8 cellular contexts compared by ENCODE assay signal in genomic region chr2:111135910-111136297, GRCh38. TPM values are rescaled to one million over a fixed set of nuclear protein-coding genes. Genes with fewer than 3 reads are reported as not detected.
DNase-seq lines count a peak whose midpoint lies in the region; ATAC-seq, FAIRE-seq and TF ChIP-seq lines count a peak whose summit lies in the region.

No MANE protein-coding gene starts in this region.

- H3K23ac ChIP-seq in IMR-90 (ENCODE audit: low read depth, low read length): no peak overlapping the region
- no peak overlapping the region for H3K23ac ChIP-seq in mesenchymal stem cell (ENCODE audit: low read length in 2 of 2)

- H3K9ac ChIP-seq in IMR-90 (ENCODE audit: low read depth, low read length): no peak overlapping the region
- peak overlapping the region; percentile 23 for H3K9ac ChIP-seq in mesenchymal stem cell (ENCODE audit: low read length)

- no peak overlapping the region for H3K56ac ChIP-seq in IMR-90 (ENCODE audit: extremely low read depth, insufficient read depth, low read length)

- no peak overlapping the region for H3K18ac ChIP-seq in IMR-90 (ENCODE audit: low read depth, low read length)
- no peak overlapping the region for H3K18ac ChIP-seq in mesenchymal stem cell (ENCODE audit: low read depth in 1 of 2, low read length in 2 of 2)

- H2BK12ac ChIP-seq in mesenchymal stem cell (ENCODE audit: low read length in 2 of 2): no peak overlapping the region

- FAIRE-seq in bronchial epithelial cell (lab: Jason Lieb, UNC): no peak

- H3K4me2 ChIP-seq in IMR-90 (ENCODE audit: low read depth, low read length) (no peak overlapping the region), mesenchymal stem cell (ENCODE audit: low read length, poor library complexity, severe bottlenecking) (no peak overlapping the region)

- no peak overlapping the region for H2BK5ac ChIP-seq in IMR-90 (ENCODE audit: low read depth, low read length, poor library complexity, severe bottlenecking)
- no peak overlapping the region for H2BK5ac ChIP-seq in mesenchymal stem cell (ENCODE audit: low read depth, low read length, poor library complexity, severe bottlenecking)

- H3K79me1 ChIP-seq in IMR-90 (ENCODE audit: low read depth in 1 of 2, low read length in 2 of 2) (no peaks in the 10 kb centered on the region), mesenchymal stem cell (replicated peaks; ENCODE audit: low read length, poor library complexity, severe bottlenecking) (peaks cover 26% of the 10 kb centered on the region)

- H3K9me3 ChIP-seq in IMR-90 (ENCODE audit: control insufficient read depth, insufficient read depth, low read length) (no peaks in the 10 kb centered on the region), mesenchymal stem cell (ENCODE audit: control insufficient read depth, low read length) (no peaks in the 10 kb centered on the region)

- H3K4me1 ChIP-seq in IMR-90 (ENCODE audit: control insufficient read depth, insufficient read depth, low read length) (no peaks in the 10 kb centered on the region; the same call in 1 of the 2 replicates), mesenchymal stem cell (ENCODE audit: control insufficient read depth, insufficient read depth, low read depth, low read length) (peaks cover 8% of the 10 kb centered on the region)

- no peak overlapping the region for H4K5ac ChIP-seq in IMR-90 (ENCODE audit: low read depth, low read length)

- POLR2A ChIA-PET in IMR-90 (lab: Charles Lee; ENCODE audit: unreplicated experiment): no interaction called here

- H3K14ac ChIP-seq in IMR-90 (replicated peaks; ENCODE audit: low read depth, low read length) (no peak overlapping the region), mesenchymal stem cell (ENCODE audit: low read length in 2 of 2) (no peak overlapping the region)

- H3K27ac ChIP-seq in IMR-90 (ENCODE audit: insufficient read depth, low read length) (no peak overlapping the region), mesenchymal stem cell (ENCODE audit: low read length, poor library complexity, severe bottlenecking) (no peak overlapping the region)

- H2BK20ac ChIP-seq in IMR-90 (ENCODE audit: low read depth, low read length): no peak overlapping the region

- 20% methylated on average over 1 of the region's 9 CpGs; no CpG with 5 or more reads in 1 of the 2 experiments for WGBS in IMR-90 (ENCODE audit: extremely low coverage in 2 of 2, insufficient read length in 1 of 2), 2 experiments
- 70% methylated on average over 9 of the region's 9 CpGs for WGBS in mesenchymal stem cell

- H3K36me3 ChIP-seq in IMR-90 (ENCODE audit: control insufficient read depth, insufficient read depth, low read length) (peaks cover 15% of the 10 kb centered on the region; the same call in 1 of the 2 replicates), bronchial epithelial cell (ENCODE audit: control insufficient read depth, insufficient read depth, low read length) (no peaks in the 10 kb centered on the region), mesenchymal stem cell (ENCODE audit: control insufficient read depth in 1 of 2, insufficient read depth in 2 of 2, low read depth in 1 of 2, low read length in 2 of 2) (peaks cover 0 to 30% of the 10 kb centered on the region in 2 experiments)

- DNase-seq in D341Med (ENCODE audit: low spot score) (peak; percentile 47), IMR-90 (peak; percentile 40), bronchial epithelial cell (ENCODE audit: low read depth) (no peak), mesenchymal stem cell (peak; percentile 7), NCI-H748 treated with DMSO at 0.1 percent for 48 hours (lab: John Stamatoyannopoulos, UW) (no peak), NOMO-1 treated with dmso at 0.1 percent for 144 hours (lab: John Stamatoyannopoulos, UW; ENCODE audit: unreplicated experiment) (no peak), Ammon's horn (ENCODE audit: low spot score) (no peak)

- H2BK120ac ChIP-seq in IMR-90 (ENCODE audit: low read depth, low read length) (no peak overlapping the region), mesenchymal stem cell (ENCODE audit: low read depth, low read length) (no peak overlapping the region)

- no peak for TF ChIP-seq RAD21 in IMR-90 (IDR thresholded peaks at IDR 0.05; ENCODE audit: low read length)

- H2AK9ac ChIP-seq in IMR-90 (replicated peaks; ENCODE audit: low read depth, low read length, poor library complexity): peak overlapping the region; percentile 37

- no peaks in the 10 kb centered on the region; the same call in 1 of the 2 replicates for H3K9me1 ChIP-seq in IMR-90 (ENCODE audit: insufficient read depth, low read length)

- no peak for ATAC-seq in IMR-90 (ENCODE audit: low read depth)
- ATAC-seq in GM18867 (IDR thresholded peaks at IDR 0.05; ENCODE audit: unreplicated experiment): no peak

- in situ Hi-C loops in IMR-90 (cut with MboI; ENCODE audit: low sequenced_read_pairs): no loop called here

- H3K4me3 ChIP-seq in IMR-90 (ENCODE audit: insufficient read depth, low read depth, low read length): no peak overlapping the region
- no peak overlapping the region for H3K4me3 ChIP-seq in bronchial epithelial cell (ENCODE audit: low read depth, low read length)
- no peak overlapping the region for H3K4me3 ChIP-seq in mesenchymal stem cell (ENCODE audit: insufficient read depth in 1 of 2, low read depth in 1 of 2, low read length in 2 of 2)

- H3K4ac ChIP-seq in IMR-90 (ENCODE audit: low read depth, low read length) (no peak overlapping the region; the same call in 1 of the 2 replicates), mesenchymal stem cell (ENCODE audit: low read depth in 1 of 2, low read length in 2 of 2) (no peak overlapping the region)

- H2BK15ac ChIP-seq in IMR-90 (ENCODE audit: low read depth, low read length) (no peak overlapping the region), mesenchymal stem cell (ENCODE audit: low read depth, poor library complexity, severe bottlenecking) (no peak overlapping the region)

- dilution Hi-C loops in IMR-90 (cut with HindIII; ENCODE audit: low sequenced_read_pairs, unreplicated experiment): no loop called here

- peaks cover 6% of the 10 kb centered on the region; the same call in 1 of the 2 replicates for H4K20me1 ChIP-seq in IMR-90 (ENCODE audit: insufficient read depth, low read length)

- H4K8ac ChIP-seq in IMR-90 (ENCODE audit: low read depth in 2 of 2, low read length in 2 of 2) (no peak overlapping the region), mesenchymal stem cell (ENCODE audit: low read length) (no peak overlapping the region)

- H4K91ac ChIP-seq in IMR-90 (ENCODE audit: insufficient read depth, low read depth, low read length): no peak overlapping the region
- H4K91ac ChIP-seq in mesenchymal stem cell (ENCODE audit: low read length): no peak overlapping the region

- no TSS peak for BruUV-seq in IMR-90 (replicated peaks; lab: Mats Ljungman, UMichigan)

- H2AFZ ChIP-seq in IMR-90 (replicated peaks; ENCODE audit: low read length, poor library complexity) (no peak overlapping the region), mesenchymal stem cell (ENCODE audit: low read depth, low read length) (no peak overlapping the region)

- H2AK5ac ChIP-seq in IMR-90 (ENCODE audit: low read depth, low read length) (no peak overlapping the region), mesenchymal stem cell (ENCODE audit: low read length, severe bottlenecking) (no peak overlapping the region)

- no peaks in the 10 kb centered on the region for H3K27me3 ChIP-seq in IMR-90 (ENCODE audit: control insufficient read depth, insufficient read depth, low read length)
- H3K27me3 ChIP-seq in bronchial epithelial cell (ENCODE audit: control insufficient read depth, insufficient read depth, low read length): no peaks in the 10 kb centered on the region
- H3K27me3 ChIP-seq in mesenchymal stem cell (ENCODE audit: control insufficient read depth in 1 of 2, insufficient read depth in 1 of 2, low read length in 2 of 2): peaks cover 0 to 16% of the 10 kb centered on the region in 2 experiments

- no peak for TF ChIP-seq POLR2A in IMR-90 (IDR thresholded peaks at IDR 0.05; ENCODE audit: low read depth, low read length)

- intact Hi-C loops in IMR-90 (cut with micrococcal nuclease): no loop called here

- 0 out of 2 replicates have a peak, but pooled peaks have one; percentile 5 for TF ChIP-seq CTCF in IMR-90 (conservative IDR thresholded peaks at IDR 0.05; ENCODE audit: low read depth, low read length)
- peak; percentile 18 for TF ChIP-seq CTCF in bronchial epithelial cell (IDR thresholded peaks at IDR 0.05; ENCODE audit: insufficient read depth, low read length, severe bottlenecking)

- CTCF ChIA-PET in IMR-90 (lab: Yijun Ruan, JAX): no interaction called here

TF ChIP-seq in IMR-90, 13 proteins besides CTCF, POLR2A, EP300 and RAD21 (continues in another document):
- TF ChIP-seq SMC3 (IDR thresholded peaks at IDR 0.05; ENCODE audit: low read depth, low read length): no peak
- no peak for TF ChIP-seq NFE2L2 (IDR thresholded peaks at IDR 0.05; ENCODE audit: low read depth, low read length)
- TF ChIP-seq BHLHE40 (IDR thresholded peaks at IDR 0.05; ENCODE audit: low read depth, low read length): no peak
- TF ChIP-seq RCOR1 (IDR thresholded peaks at IDR 0.05; ENCODE audit: insufficient replicate concordance, low read length): no peak
- TF ChIP-seq MAFK (IDR thresholded peaks at IDR 0.05; ENCODE audit: low read depth, low read length): no peak
- TF ChIP-seq CHD1 (IDR thresholded peaks at IDR 0.05; ENCODE audit: low read depth, low read length): no peak
- TF ChIP-seq MAZ (IDR thresholded peaks at IDR 0.05; ENCODE audit: borderline replicate concordance, low read depth, low read length): no peak
- TF ChIP-seq MXI1 (IDR thresholded peaks at IDR 0.05; ENCODE audit: borderline replicate concordance, low read depth, low read length): no peak
- no peak for TF ChIP-seq ELK1 (IDR thresholded peaks at IDR 0.05; ENCODE audit: borderline replicate concordance, low read depth, low read length)
- no peak for TF ChIP-seq RFX5 (IDR thresholded peaks at IDR 0.05; ENCODE audit: low read depth, low read length)
- no peak for TF ChIP-seq CEBPB (IDR thresholded peaks at IDR 0.05; ENCODE audit: low read depth, low read length)

RNA-seq across cellular contexts. Expression of gene BCL2L11, which starts 15.2 kb away (rescaled TPM):
- total RNA-seq in IMR-90 (2012; rRNA removed) (1.1 and 1.4 TPM in 2 replicates), bronchial epithelial cell (3.7 TPM in 2 replicates)
- 1.7 TPM in 2 replicates for polyA plus RNA-seq in IMR-90 (2012; rRNA removed)
- polyA plus RNA-seq in IMR-90 (2012; cell fraction: cytosol; rRNA removed): 0.78 and 1.4 TPM in 2 replicates
- 2.6 and 5.7 TPM in 2 replicates for polyA plus RNA-seq in IMR-90 (2012; cell fraction: nucleus; rRNA removed; ENCODE audit: low replicate concordance)
- 2.5 TPM for polyA plus RNA-seq in mesenchymal stem cell (2013, experiment 1 of 2)
- polyA plus RNA-seq in mesenchymal stem cell (2013, experiment 2 of 2): 2.2 TPM

Comparison
In these comparisons a context has a peak if more than half of its experiments do, and no peak if none do; other contexts are left out.
1. DNase-seq: peak in D341Med (single experiment), IMR-90 (single experiment) and mesenchymal stem cell (single experiment); none in bronchial epithelial cell (single experiment), NCI-H748 treated with DMSO at 0.1 percent for 48 hours (single experiment), NOMO-1 treated with dmso at 0.1 percent for 144 hours (single experiment) and Ammon's horn (single experiment).